ENCODE assay signal across 19 cellular contexts in the genomic region with DNA sequence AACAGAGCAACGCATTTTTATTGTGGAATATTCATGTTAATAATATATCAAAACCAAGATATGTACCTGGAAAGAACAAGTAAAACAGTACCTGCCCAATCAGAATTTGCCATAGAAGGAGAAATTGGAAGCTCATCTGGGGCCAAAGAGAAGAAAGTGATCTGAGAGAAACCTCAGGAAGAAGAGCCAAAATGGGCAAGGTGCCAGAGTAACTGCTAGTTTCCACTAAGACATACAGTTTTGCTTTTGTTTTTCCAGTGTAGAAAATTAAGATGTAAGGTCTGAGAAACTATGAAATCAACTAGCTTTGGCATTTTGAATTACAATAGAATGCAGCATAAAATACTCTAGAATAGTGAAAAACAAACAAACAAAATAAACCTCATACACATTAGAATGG.
DNase-seq lines count a peak whose midpoint lies in the region; ATAC-seq, FAIRE-seq and TF ChIP-seq lines count a peak whose summit lies in the region.
"Had no signal": no experiment of that assay in that cellular context is flagged by ENCODE, and none has a peak within 500 bp of the region (broad histone marks: within the 10 kb centered on the region; RNA-seq: fewer than 3 reads in every experiment).

No MANE protein-coding gene starts in this region.

- in situ Hi-C loops in K562 (cut with MboI) = no loop called here

- POLR2A ChIA-PET in K562 (lab: Yijun Ruan, JAX) = no interaction called here

- H3K9me3 ChIP-seq in MM.1S (replicated peaks; ENCODE audit: insufficient read depth, low read length) (no peaks in the 10 kb centered on the region), K562 (replicated peaks; ENCODE audit: control insufficient read depth, insufficient read depth, low read depth, low read length) (no peaks in the 10 kb centered on the region), hepatocyte (ENCODE audit: low read depth) (no peaks in the 10 kb centered on the region)
- H3K9me3 ChIP-seq: BLaER1 treated with 17β-estradiol and CSF1 and Interleukin-3, amounts not matched to agents 10 nM and 100 nM had no signal

- H3K4me1 ChIP-seq in MM.1S (ENCODE audit: low read length) = no peaks in the 10 kb centered on the region
- H3K4me1 ChIP-seq in K562 (replicated peaks in 1 of 2; ENCODE audit: control insufficient read depth in 2 of 2, insufficient read depth in 2 of 2, low read length in 2 of 2) = no peaks in the 10 kb centered on the region
- H3K4me1 ChIP-seq in hepatocyte (ENCODE audit: insufficient read depth) = no peaks in the 10 kb centered on the region

- H3K79me2 ChIP-seq in MM.1S (ENCODE audit: low read length) = no peaks in the 10 kb centered on the region
- peaks cover 5% of the 10 kb centered on the region for H3K79me2 ChIP-seq in K562 (ENCODE audit: control insufficient read depth, insufficient read depth, low read length)
- H3K79me2 ChIP-seq in hepatocyte = no peaks in the 10 kb centered on the region

- no peak overlapping the region for H3K4me3 ChIP-seq in MM.1S (ENCODE audit: low read length)
- no peak overlapping the region for H3K4me3 ChIP-seq in K562
- no peak overlapping the region for H3K4me3 ChIP-seq in hepatocyte
- H3K4me3 ChIP-seq: BLaER1 treated with 17β-estradiol and CSF1 and Interleukin-3, amounts not matched to agents 10 nM and 100 nM; PC-9; SK-N-MC had no signal

- intact Hi-C loops in K562 (cut with micrococcal nuclease) = no loop called here

- H3F3A ChIP-seq in MM.1S (ENCODE audit: insufficient read depth, low read length) = no peaks in the 10 kb centered on the region

- H2AFZ ChIP-seq in MM.1S (ENCODE audit: low read length) = no peak overlapping the region
- no peak overlapping the region for H2AFZ ChIP-seq in K562 (ENCODE audit: low read depth, low read length)
- H2AFZ ChIP-seq in hepatocyte = no peak overlapping the region
- H2AFZ ChIP-seq: PC-9 had no signal

- no TSS peak for BruUV-seq in K562 (replicated peaks; lab: Mats Ljungman, UMichigan)

- no peak overlapping the region for H3K9ac ChIP-seq in MM.1S (ENCODE audit: low read length)
- no peak overlapping the region for H3K9ac ChIP-seq in K562 (ENCODE audit: insufficient read depth in 1 of 2, low read depth in 2 of 2, low read length in 2 of 2)
- H3K9ac ChIP-seq: BLaER1 treated with 17β-estradiol and CSF1 and Interleukin-3, amounts not matched to agents 10 nM and 100 nM had no signal

- TF ChIP-seq RAD21 in K562 (CRISPR knock-in tag; conservative IDR thresholded peaks at IDR 0.05 in 1 of 2, IDR thresholded peaks at IDR 0.05 in 1 of 2) = no peak

- TF ChIP-seq POLR2A in K562 (conservative IDR thresholded peaks at IDR 0.05) (no peak), erythroblast (IDR thresholded peaks at IDR 0.05; ENCODE audit: low read length) (no peak)

- H3K4me2 ChIP-seq in MM.1S (ENCODE audit: low read depth, low read length) = no peak overlapping the region
- no peak overlapping the region for H3K4me2 ChIP-seq in K562 (ENCODE audit: insufficient read depth, low read length)
- no peak overlapping the region for H3K4me2 ChIP-seq in hepatocyte
- H3K4me2 ChIP-seq: BLaER1 treated with 17β-estradiol and CSF1 and Interleukin-3, amounts not matched to agents 10 nM and 100 nM; PC-9 had no signal

- H3K9me2 ChIP-seq in MM.1S (replicated peaks; ENCODE audit: insufficient read depth, low read length) (no peaks in the 10 kb centered on the region), hepatocyte (replicated peaks; ENCODE audit: insufficient read depth) (no peaks in the 10 kb centered on the region)

- H3K9me1 ChIP-seq in K562 (ENCODE audit: control insufficient read depth, insufficient read depth, low read length) = no peaks in the 10 kb centered on the region

- H3K27me3 ChIP-seq in MM.1S (replicated peaks; ENCODE audit: insufficient read depth, low read length) (no peaks in the 10 kb centered on the region), K562 (ENCODE audit: control insufficient read depth in 2 of 2, insufficient read depth in 2 of 2, low read length in 2 of 2) (no peaks in the 10 kb centered on the region), hepatocyte (no peaks in the 10 kb centered on the region)
- H3K27me3 ChIP-seq: BLaER1 treated with 17β-estradiol and CSF1 and Interleukin-3, amounts not matched to agents 10 nM and 100 nM had no signal

- no peaks in the 10 kb centered on the region for H4K20me1 ChIP-seq in MM.1S (ENCODE audit: insufficient read depth, low read length)
- H4K20me1 ChIP-seq in K562 (replicated peaks; ENCODE audit: control insufficient read depth, insufficient read depth, low read length) = no peaks in the 10 kb centered on the region
- H4K20me1 ChIP-seq in hepatocyte (ENCODE audit: insufficient read depth, poor library complexity, severe bottlenecking) = no peaks in the 10 kb centered on the region
- H4K20me1 ChIP-seq: BLaER1 treated with 17β-estradiol and CSF1 and Interleukin-3, amounts not matched to agents 10 nM and 100 nM had no signal

- H3K27ac ChIP-seq in MM.1S (ENCODE audit: low read length) (no peak overlapping the region), K562 (ENCODE audit: extremely low read depth, low read depth, low read length) (no peak overlapping the region), hepatocyte (no peak overlapping the region)
- H3K27ac ChIP-seq: 22Rv1; BLaER1 treated with 17β-estradiol and CSF1 and Interleukin-3, amounts not matched to agents 10 nM and 100 nM; PC-9; SK-N-MC had no signal

- H3K36me3 ChIP-seq in MM.1S (replicated peaks; ENCODE audit: insufficient read depth, low read length) (no peaks in the 10 kb centered on the region), K562 (ENCODE audit: control insufficient read depth, insufficient read depth, low read length) (no peaks in the 10 kb centered on the region), hepatocyte (replicated peaks; ENCODE audit: insufficient read depth, low read depth) (no peaks in the 10 kb centered on the region)
- H3K36me3 ChIP-seq: BLaER1 treated with 17β-estradiol and CSF1 and Interleukin-3, amounts not matched to agents 10 nM and 100 nM had no signal

- no peak for ATAC-seq in K562
- ATAC-seq in GM19397 (IDR thresholded peaks at IDR 0.05; ENCODE audit: unreplicated experiment) = no peak
- ATAC-seq: Right ventricle myocardium inferior had no signal

- TF ChIP-seq CTCF in MM.1S (IDR thresholded peaks at IDR 0.05; ENCODE audit: low read length) (no peak), K562 (IDR thresholded peaks at IDR 0.05 in 2 of 3, conservative IDR thresholded peaks at IDR 0.05 in 1 of 3; ENCODE audit: insufficient read depth in 2 of 3, low read depth in 1 of 3, low read length in 3 of 3) (no peak), hepatocyte (IDR thresholded peaks at IDR 0.05; ENCODE audit: poor library complexity) (no peak)

- TF ChIP-seq EP300 in K562 (IDR thresholded peaks at IDR 0.05; ENCODE audit: low read length) = no peak

- CTCF ChIA-PET in K562 (lab: Yijun Ruan, JAX; ENCODE audit: low intra/inter-chr PET ratio) = no interaction called here

- no peak for FAIRE-seq in K562 (lab: Jason Lieb, UNC)
- FAIRE-seq: H1 had no signal

- DNase-seq in DMS 273 (lab: John Stamatoyannopoulos, UW; ENCODE audit: unreplicated experiment) (peak; percentile 0), DMS 273 treated with DMSO at 0.1 percent for 48 hours (lab: John Stamatoyannopoulos, UW) (no peak), MM.1S (peak; percentile 8), K562 (ENCODE audit: extremely low read depth in 1 of 4, low spot score in 3 of 4) (no peak), hepatocyte (ENCODE audit: low spot score) (peak; percentile 19), NCI-H146 (lab: John Stamatoyannopoulos, UW) (no peak), erythroblast (lab: John Stamatoyannopoulos, UW) (no peak)
- DNase-seq: GF-D8, KG1, NCI-H2029 treated with DMSO at 0.1 percent for 48 hours, NCI-H2227 treated with DMSO at 0.1 percent for 48 hours, NCI-H524 treated with DMSO at 0.1 percent for 48 hours, PC-9 had no signal

- 0% methylated on average over 1 of the region's 1 CpG for WGBS in K562 (ENCODE audit: insufficient coverage, low coverage, missing lambda C conversion rate)
- 92% methylated on average over 1 of the region's 1 CpG for WGBS in hepatocyte (ENCODE audit: low lambda C conversion rate, missing lambda C conversion rate)

TF ChIP-seq in K562, 482 proteins besides CTCF, POLR2A, EP300 and RAD21:
- TF ChIP-seq SMARCB1 (IDR thresholded peaks at IDR 0.05; ENCODE audit: insufficient read length, low read depth) (no peak), PHF8 (IDR thresholded peaks at IDR 0.05; ENCODE audit: borderline replicate concordance, low read length) (no peak), NR2C1 (IDR thresholded peaks at IDR 0.05) (no peak), NR2C1 (tag; IDR thresholded peaks at IDR 0.05) (no peak), NFIX (CRISPR knock-in tag; IDR thresholded peaks at IDR 0.05; ENCODE audit: low read depth) (peak; percentile 9; the same call in 1 of the 2 replicates), SP1 (CRISPR knock-in tag; IDR thresholded peaks at IDR 0.05) (no peak), HMG20B (CRISPR knock-in tag; IDR thresholded peaks at IDR 0.05) (no peak), MXI1 (IDR thresholded peaks at IDR 0.05; ENCODE audit: low read depth, low read length) (no peak), POLR3A (IDR thresholded peaks at IDR 0.05; ENCODE audit: borderline replicate concordance, extremely low read depth, insufficient read depth, insufficient read length) (no peak), NFIC (IDR thresholded peaks at IDR 0.05) (peak; percentile 36), TFAM (CRISPR knock-in tag; conservative IDR thresholded peaks at IDR 0.05) (no peak)
TF ChIP-seq in K562: peak in this region for 2.

Comparison
In these comparisons a context has a peak if more than half of its experiments do, and no peak if none do; other contexts are left out.
1. DNase-seq: peak in DMS 273 (single experiment), MM.1S (single experiment) and hepatocyte (single experiment); none in DMS 273 treated with DMSO at 0.1 percent for 48 hours (single experiment), K562 (0 of 4), NCI-H146 (single experiment) and erythroblast (0 of 2).